ENCODE assay signal across 3 cellular contexts in the genomic region with DNA sequence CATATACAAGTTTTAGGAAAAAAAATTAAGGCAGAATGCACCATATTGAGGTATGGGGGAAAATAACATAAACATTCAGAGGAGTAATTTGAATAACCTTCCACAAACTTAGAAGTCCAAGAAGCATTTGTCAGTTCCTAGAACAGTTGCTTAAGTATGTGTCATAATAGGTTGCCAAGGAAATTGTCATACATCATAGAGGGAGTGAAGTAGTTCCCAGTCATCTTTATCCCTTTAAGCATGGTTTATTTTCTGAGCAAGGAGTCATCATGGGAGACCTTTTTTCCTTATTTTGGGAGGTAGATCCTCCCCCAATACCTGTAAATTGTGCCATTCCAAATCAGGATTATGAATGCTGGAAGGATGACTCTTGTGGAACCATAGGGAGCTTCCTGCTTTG.
TF ChIP-seq lines count a peak whose summit lies in the region.

A gene with protein sequence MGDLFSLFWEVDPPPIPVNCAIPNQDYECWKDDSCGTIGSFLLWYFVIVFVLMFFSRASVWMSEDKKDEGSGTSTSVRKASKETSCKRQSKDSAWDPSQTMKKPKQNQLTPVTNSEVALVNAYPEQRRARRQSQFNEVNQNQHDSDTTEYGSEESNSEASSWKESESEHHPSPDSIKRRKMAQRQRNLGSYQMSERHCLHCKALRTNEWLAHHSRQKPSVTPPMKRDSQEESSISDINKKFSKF (plus strand): TSS at position 219 of the 400 bp plus-strand sequence. CDS start 51 bp downstream, at position 270.

TF ChIP-seq in SK-N-SH, 30 proteins besides CTCF, POLR2A, EP300 and RAD21:
- TF ChIP-seq, protein P1, sequence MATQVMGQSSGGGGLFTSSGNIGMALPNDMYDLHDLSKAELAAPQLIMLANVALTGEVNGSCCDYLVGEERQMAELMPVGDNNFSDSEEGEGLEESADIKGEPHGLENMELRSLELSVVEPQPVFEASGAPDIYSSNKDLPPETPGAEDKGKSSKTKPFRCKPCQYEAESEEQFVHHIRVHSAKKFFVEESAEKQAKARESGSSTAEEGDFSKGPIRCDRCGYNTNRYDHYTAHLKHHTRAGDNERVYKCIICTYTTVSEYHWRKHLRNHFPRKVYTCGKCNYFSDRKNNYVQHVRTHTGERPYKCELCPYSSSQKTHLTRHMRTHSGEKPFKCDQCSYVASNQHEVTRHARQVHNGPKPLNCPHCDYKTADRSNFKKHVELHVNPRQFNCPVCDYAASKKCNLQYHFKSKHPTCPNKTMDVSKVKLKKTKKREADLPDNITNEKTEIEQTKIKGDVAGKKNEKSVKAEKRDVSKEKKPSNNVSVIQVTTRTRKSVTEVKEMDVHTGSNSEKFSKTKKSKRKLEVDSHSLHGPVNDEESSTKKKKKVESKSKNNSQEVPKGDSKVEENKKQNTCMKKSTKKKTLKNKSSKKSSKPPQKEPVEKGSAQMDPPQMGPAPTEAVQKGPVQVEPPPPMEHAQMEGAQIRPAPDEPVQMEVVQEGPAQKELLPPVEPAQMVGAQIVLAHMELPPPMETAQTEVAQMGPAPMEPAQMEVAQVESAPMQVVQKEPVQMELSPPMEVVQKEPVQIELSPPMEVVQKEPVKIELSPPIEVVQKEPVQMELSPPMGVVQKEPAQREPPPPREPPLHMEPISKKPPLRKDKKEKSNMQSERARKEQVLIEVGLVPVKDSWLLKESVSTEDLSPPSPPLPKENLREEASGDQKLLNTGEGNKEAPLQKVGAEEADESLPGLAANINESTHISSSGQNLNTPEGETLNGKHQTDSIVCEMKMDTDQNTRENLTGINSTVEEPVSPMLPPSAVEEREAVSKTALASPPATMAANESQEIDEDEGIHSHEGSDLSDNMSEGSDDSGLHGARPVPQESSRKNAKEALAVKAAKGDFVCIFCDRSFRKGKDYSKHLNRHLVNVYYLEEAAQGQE (IDR thresholded peaks at IDR 0.05; ENCODE audit: low read depth, low read length) = no peak
- TF ChIP-seq TEAD4 (IDR thresholded peaks at IDR 0.05; ENCODE audit: borderline replicate concordance, insufficient read depth) = no peak
- TF ChIP-seq POLR2AphosphoS5 (IDR thresholded peaks at IDR 0.05; ENCODE audit: low read depth, low read length) = no peak
- TF ChIP-seq TCF12 (IDR thresholded peaks at IDR 0.05) = no peak
- TF ChIP-seq, protein P2, sequence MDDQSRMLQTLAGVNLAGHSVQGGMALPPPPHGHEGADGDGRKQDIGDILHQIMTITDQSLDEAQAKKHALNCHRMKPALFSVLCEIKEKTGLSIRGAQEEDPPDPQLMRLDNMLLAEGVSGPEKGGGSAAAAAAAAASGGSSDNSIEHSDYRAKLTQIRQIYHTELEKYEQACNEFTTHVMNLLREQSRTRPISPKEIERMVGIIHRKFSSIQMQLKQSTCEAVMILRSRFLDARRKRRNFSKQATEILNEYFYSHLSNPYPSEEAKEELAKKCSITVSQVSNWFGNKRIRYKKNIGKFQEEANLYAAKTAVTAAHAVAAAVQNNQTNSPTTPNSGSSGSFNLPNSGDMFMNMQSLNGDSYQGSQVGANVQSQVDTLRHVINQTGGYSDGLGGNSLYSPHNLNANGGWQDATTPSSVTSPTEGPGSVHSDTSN (IDR thresholded peaks at IDR 0.05) = no peak; the same call in 1 of the 2 replicates
- TF ChIP-seq RFX5 (IDR thresholded peaks at IDR 0.05; ENCODE audit: low read length) = no peak
- TF ChIP-seq GATA2 (CRISPR knock-in tag; IDR thresholded peaks at IDR 0.05) = no peak
- TF ChIP-seq ELF1 (IDR thresholded peaks at IDR 0.05) = no peak
- TF ChIP-seq SIN3A (IDR thresholded peaks at IDR 0.05; ENCODE audit: borderline replicate concordance, low read depth, low read length) = no peak
- TF ChIP-seq FOSL2 (IDR thresholded peaks at IDR 0.05; ENCODE audit: borderline replicate concordance, low read depth) = no peak
- TF ChIP-seq RXRA (IDR thresholded peaks at IDR 0.05; ENCODE audit: borderline replicate concordance, low read depth) = no peak
- TF ChIP-seq FOXM1 (IDR thresholded peaks at IDR 0.05; ENCODE audit: low read depth) = no peak
- TF ChIP-seq EZH2phosphoT487 (IDR thresholded peaks at IDR 0.05; ENCODE audit: borderline replicate concordance, low read depth) = no peak

TF ChIP-seq in SK-N-SH treated with all-trans-retinoic acid at 6 μM for 48 hours, 23 proteins besides CTCF, POLR2A, EP300 and RAD21 (continued from another document):
- TF ChIP-seq, protein P3, sequence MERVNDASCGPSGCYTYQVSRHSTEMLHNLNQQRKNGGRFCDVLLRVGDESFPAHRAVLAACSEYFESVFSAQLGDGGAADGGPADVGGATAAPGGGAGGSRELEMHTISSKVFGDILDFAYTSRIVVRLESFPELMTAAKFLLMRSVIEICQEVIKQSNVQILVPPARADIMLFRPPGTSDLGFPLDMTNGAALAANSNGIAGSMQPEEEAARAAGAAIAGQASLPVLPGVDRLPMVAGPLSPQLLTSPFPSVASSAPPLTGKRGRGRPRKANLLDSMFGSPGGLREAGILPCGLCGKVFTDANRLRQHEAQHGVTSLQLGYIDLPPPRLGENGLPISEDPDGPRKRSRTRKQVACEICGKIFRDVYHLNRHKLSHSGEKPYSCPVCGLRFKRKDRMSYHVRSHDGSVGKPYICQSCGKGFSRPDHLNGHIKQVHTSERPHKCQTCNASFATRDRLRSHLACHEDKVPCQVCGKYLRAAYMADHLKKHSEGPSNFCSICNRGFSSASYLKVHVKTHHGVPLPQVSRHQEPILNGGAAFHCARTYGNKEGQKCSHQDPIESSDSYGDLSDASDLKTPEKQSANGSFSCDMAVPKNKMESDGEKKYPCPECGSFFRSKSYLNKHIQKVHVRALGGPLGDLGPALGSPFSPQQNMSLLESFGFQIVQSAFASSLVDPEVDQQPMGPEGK (CRISPR knock-in tag; IDR thresholded peaks at IDR 0.05; ENCODE audit: borderline replicate concordance) = no peak
- TF ChIP-seq ARNTL (CRISPR knock-in tag; IDR thresholded peaks at IDR 0.05; ENCODE audit: borderline replicate concordance, low read depth) = no peak
- TF ChIP-seq ZNF8 (CRISPR knock-in tag; IDR thresholded peaks at IDR 0.05) = no peak
- no peak for TF ChIP-seq GLIS3 (CRISPR knock-in tag; IDR thresholded peaks at IDR 0.05)
- no peak for TF ChIP-seq TCF4 (CRISPR knock-in tag; IDR thresholded peaks at IDR 0.05; ENCODE audit: borderline replicate concordance)
- TF ChIP-seq ZNF70 (CRISPR knock-in tag; IDR thresholded peaks at IDR 0.05) = no peak
- TF ChIP-seq, protein P4, sequence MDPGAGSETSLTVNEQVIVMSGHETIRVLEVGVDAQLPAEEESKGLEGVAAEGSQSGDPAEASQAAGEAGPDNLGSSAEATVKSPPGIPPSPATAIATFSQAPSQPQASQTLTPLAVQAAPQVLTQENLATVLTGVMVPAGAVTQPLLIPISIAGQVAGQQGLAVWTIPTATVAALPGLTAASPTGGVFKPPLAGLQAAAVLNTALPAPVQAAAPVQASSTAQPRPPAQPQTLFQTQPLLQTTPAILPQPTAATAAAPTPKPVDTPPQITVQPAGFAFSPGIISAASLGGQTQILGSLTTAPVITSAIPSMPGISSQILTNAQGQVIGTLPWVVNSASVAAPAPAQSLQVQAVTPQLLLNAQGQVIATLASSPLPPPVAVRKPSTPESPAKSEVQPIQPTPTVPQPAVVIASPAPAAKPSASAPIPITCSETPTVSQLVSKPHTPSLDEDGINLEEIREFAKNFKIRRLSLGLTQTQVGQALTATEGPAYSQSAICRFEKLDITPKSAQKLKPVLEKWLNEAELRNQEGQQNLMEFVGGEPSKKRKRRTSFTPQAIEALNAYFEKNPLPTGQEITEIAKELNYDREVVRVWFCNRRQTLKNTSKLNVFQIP (CRISPR knock-in tag; IDR thresholded peaks at IDR 0.05; ENCODE audit: borderline replicate concordance, low read depth) = no peak
- no peak for TF ChIP-seq SNAI2 (CRISPR knock-in tag; IDR thresholded peaks at IDR 0.05)

TF ChIP-seq in WTC11, 78 proteins besides CTCF, POLR2A, EP300 and RAD21:
- TF ChIP-seq, protein P5, sequence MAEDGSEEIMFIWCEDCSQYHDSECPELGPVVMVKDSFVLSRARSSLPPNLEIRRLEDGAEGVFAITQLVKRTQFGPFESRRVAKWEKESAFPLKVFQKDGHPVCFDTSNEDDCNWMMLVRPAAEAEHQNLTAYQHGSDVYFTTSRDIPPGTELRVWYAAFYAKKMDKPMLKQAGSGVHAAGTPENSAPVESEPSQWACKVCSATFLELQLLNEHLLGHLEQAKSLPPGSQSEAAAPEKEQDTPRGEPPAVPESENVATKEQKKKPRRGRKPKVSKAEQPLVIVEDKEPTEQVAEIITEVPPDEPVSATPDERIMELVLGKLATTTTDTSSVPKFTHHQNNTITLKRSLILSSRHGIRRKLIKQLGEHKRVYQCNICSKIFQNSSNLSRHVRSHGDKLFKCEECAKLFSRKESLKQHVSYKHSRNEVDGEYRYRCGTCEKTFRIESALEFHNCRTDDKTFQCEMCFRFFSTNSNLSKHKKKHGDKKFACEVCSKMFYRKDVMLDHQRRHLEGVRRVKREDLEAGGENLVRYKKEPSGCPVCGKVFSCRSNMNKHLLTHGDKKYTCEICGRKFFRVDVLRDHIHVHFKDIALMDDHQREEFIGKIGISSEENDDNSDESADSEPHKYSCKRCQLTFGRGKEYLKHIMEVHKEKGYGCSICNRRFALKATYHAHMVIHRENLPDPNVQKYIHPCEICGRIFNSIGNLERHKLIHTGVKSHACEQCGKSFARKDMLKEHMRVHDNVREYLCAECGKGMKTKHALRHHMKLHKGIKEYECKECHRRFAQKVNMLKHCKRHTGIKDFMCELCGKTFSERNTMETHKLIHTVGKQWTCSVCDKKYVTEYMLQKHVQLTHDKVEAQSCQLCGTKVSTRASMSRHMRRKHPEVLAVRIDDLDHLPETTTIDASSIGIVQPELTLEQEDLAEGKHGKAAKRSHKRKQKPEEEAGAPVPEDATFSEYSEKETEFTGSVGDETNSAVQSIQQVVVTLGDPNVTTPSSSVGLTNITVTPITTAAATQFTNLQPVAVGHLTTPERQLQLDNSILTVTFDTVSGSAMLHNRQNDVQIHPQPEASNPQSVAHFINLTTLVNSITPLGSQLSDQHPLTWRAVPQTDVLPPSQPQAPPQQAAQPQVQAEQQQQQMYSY (CRISPR knock-in tag; IDR thresholded peaks at IDR 0.05) = no peak
- TF ChIP-seq, protein P6, sequence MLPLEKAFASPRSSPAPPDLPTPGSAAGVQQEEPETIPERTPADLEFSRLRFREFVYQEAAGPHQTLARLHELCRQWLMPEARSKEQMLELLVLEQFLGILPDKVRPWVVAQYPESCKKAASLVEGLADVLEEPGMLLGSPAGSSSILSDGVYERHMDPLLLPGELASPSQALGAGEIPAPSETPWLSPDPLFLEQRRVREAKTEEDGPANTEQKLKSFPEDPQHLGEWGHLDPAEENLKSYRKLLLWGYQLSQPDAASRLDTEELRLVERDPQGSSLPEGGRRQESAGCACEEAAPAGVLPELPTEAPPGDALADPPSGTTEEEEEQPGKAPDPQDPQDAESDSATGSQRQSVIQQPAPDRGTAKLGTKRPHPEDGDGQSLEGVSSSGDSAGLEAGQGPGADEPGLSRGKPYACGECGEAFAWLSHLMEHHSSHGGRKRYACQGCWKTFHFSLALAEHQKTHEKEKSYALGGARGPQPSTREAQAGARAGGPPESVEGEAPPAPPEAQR (CRISPR knock-in tag; IDR thresholded peaks at IDR 0.05) = no peak
